30 cellular contexts compared by ENCODE assay signal in the genomic region with DNA sequence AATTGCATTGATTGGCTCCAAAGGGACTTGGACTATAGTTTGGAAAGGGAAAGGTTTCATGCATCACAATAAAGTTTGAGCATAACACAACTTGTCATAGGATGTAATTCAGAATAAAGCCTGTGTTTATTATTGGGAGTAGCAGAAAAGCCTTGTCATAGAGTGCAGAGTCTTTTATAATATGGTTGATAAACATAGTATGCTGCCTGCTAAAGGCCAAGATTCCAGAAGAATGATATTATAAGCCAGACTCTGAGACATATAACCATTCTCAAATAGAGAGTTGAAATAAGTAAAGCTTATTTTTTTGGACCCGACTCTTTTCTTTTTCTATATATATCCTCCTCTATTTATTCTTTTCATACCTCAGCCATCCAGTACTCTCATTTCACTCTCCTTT.
"Had no signal": no experiment of that assay in that cellular context is flagged by ENCODE, and none has a peak within 500 bp of the region (broad histone marks: within the 10 kb centered on the region; RNA-seq: fewer than 3 reads in every experiment).

No MANE protein-coding gene starts in this region.

- H3K4me3 Mint-ChIP-seq: naive B cell; naive thymus-derived CD8-positive, alpha-beta T cell; natural killer cell treated with Interleukin-12 subunit alpha and Interleukin-12 subunit beta and Interleukin-15 and Interleukin-18, amount 100 ng/mL, for 72 hours; nephron progenitor cell; neural crest cell; stimulated activated memory B cell treated with anti-CD40 and anti-IgM and Interleukin-4, amounts not matched to agents 10 μg/mL and 1 μg/mL and 100 μg/mL, for 72 hours; stimulated activated naive CD8-positive, alpha-beta T cell treated with anti-CD3 and anti-CD28 coated beads, Interleukin-15, Interleukin-2, amounts not matched to agents 100 ng/mL and 50 ng/mL, for 24 hours had no signal

- ATAC-seq: naive thymus-derived CD8-positive, alpha-beta T cell; natural killer cell treated with Interleukin-12 subunit alpha and Interleukin-12 subunit beta and Interleukin-15 and Interleukin-18, amount 100 ng/mL, for 72 hours; psoas muscle; right cardiac atrium; right lobe of liver; stimulated activated memory B cell treated with anti-CD40 and anti-IgM and Interleukin-4, amounts not matched to agents 10 μg/mL and 1 μg/mL and 100 μg/mL, for 72 hours had no signal

- H3K9me3 ChIP-seq: neutrophil, ovary, right lobe of liver, sigmoid colon, thyroid gland, vagina had no signal

- H3K27ac ChIP-seq: neutrophil, ovary, parathyroid adenoma, psoas muscle, right lobe of liver, sigmoid colon, spleen, stomach, thoracic aorta, thyroid gland, tibial nerve, upper lobe of left lung, vagina had no signal

- DNase-seq: naive B cell; naive thymus-derived CD8-positive, alpha-beta T cell; nephron progenitor cell; nucleus accumbens; ovary; posterior cingulate gyrus; psoas muscle; right cardiac atrium; right lobe of liver; sigmoid colon; small intestine; spleen; stimulated activated CD4-positive, alpha-beta T cell treated with anti-CD3 and anti-CD28 coated beads, Interleukin-12 subunit alpha, Interleukin-12 subunit beta, amount 100 ng/mL, for 4 hours; stimulated activated CD4-positive, alpha-beta T cell treated with anti-CD3 and anti-CD28 coated beads, Interleukin-1b, Interleukin-23, amount 100 ng/mL, for 48 hours; stimulated activated CD4-positive, alpha-beta T cell treated with anti-CD3 and anti-CD28 coated beads, Interleukin-4, amount 100 ng/mL, for 24 hours; stimulated activated naive CD4-positive, alpha-beta T cell; stomach; thyroid gland; trophoblast cell; upper lobe of left lung had no signal

- H3K36me3 Mint-ChIP-seq: naive B cell; natural killer cell treated with Interleukin-12 subunit alpha and Interleukin-12 subunit beta and Interleukin-15 and Interleukin-18, amount 100 ng/mL, for 72 hours; stimulated activated memory B cell treated with anti-CD40 and anti-IgM and Interleukin-4, amounts not matched to agents 10 μg/mL and 1 μg/mL and 100 μg/mL, for 72 hours had no signal

- H3K27ac Mint-ChIP-seq: naive B cell; naive thymus-derived CD8-positive, alpha-beta T cell; natural killer cell treated with Interleukin-12 subunit alpha and Interleukin-12 subunit beta and Interleukin-15 and Interleukin-18, amount 100 ng/mL, for 72 hours; nephron progenitor cell; progenitor cell of endocrine pancreas; stimulated activated memory B cell treated with anti-CD40 and anti-IgM and Interleukin-4, amounts not matched to agents 10 μg/mL and 1 μg/mL and 100 μg/mL, for 72 hours; stimulated activated naive CD8-positive, alpha-beta T cell treated with anti-CD3 and anti-CD28 coated beads, Interleukin-15, Interleukin-2, amounts not matched to agents 100 ng/mL and 50 ng/mL, for 24 hours had no signal

- H3K4me1 Mint-ChIP-seq: naive B cell; naive thymus-derived CD8-positive, alpha-beta T cell; nephron progenitor cell; neural crest cell; stimulated activated memory B cell treated with anti-CD40 and anti-IgM and Interleukin-4, amounts not matched to agents 10 μg/mL and 1 μg/mL and 100 μg/mL, for 72 hours had no signal

- H3K27me3 ChIP-seq: neutrophil, ovary, right lobe of liver, sigmoid colon, spleen, stomach, thyroid gland, tibial nerve, upper lobe of left lung, vagina had no signal

- H3K9ac ChIP-seq: parathyroid adenoma had no signal

- H3K27me3 Mint-ChIP-seq: naive B cell; naive thymus-derived CD8-positive, alpha-beta T cell; natural killer cell treated with Interleukin-12 subunit alpha and Interleukin-12 subunit beta and Interleukin-15 and Interleukin-18, amount 100 ng/mL, for 72 hours; progenitor cell of endocrine pancreas; stimulated activated memory B cell treated with anti-CD40 and anti-IgM and Interleukin-4, amounts not matched to agents 10 μg/mL and 1 μg/mL and 100 μg/mL, for 72 hours; stimulated activated naive CD8-positive, alpha-beta T cell treated with anti-CD3 and anti-CD28 coated beads, Interleukin-15, Interleukin-2, amounts not matched to agents 100 ng/mL and 50 ng/mL, for 24 hours had no signal

- H3K4me1 ChIP-seq: parathyroid adenoma, psoas muscle, right lobe of liver, sigmoid colon, spleen, stomach, thyroid gland, tibial nerve, upper lobe of left lung had no signal

- H3K79me2 ChIP-seq: parathyroid adenoma had no signal

- H3K4me3 ChIP-seq: ovary, psoas muscle, right lobe of liver, sigmoid colon, spleen, stomach, thoracic aorta, thyroid gland, tibial nerve, upper lobe of left lung, vagina had no signal

- H2AFZ ChIP-seq: parathyroid adenoma had no signal

- H3K36me3 ChIP-seq: neutrophil, ovary, right lobe of liver, sigmoid colon, spleen, stomach, thoracic aorta, thyroid gland, tibial nerve, upper lobe of left lung, vagina had no signal
